Comparison of ENCODE assay signal across 18 cellular contexts in the genomic region with DNA sequence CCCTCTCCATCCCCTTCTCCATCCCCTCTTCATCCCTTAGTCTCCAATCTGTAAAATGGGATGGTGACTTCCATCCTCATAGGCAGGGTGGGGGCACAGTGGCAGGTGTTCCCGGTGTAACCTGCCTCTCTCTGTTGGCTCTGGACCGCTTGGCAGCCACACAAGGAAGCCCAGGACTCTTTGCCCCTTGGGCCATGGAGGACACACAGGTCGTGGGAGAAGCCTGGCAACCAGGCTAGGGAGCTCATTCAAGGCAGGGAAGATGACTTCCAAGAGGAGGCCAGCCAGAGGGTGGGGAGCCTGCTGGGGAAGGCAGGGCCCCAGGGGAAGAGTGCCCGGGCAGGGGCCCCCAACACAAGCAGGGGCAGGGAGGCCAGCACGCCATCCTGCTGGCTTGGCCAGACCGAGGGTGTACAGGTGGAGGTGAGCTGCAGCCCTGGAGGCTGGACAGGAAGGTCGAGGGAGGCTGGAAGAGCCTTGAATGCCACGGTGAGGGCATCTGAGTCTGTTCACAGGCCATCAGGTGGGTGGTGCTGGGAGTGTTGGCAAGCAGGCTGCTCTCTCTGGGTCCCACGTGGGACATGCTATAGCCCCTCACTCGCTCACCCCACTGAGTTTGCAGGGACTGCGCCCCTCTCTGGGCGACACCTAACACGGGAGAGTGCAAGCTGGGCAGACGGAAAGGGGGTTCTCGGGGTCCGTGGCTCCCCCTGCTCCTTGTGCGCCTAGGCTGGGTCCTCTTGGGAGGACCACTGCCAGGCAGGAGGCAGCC. TPM values are rescaled to one million over a fixed set of nuclear protein-coding genes. Genes with fewer than 3 reads are reported as not detected.
A peak's percentile ranks its signal among the peaks of the same experiment; 100 is the strongest.
DNase-seq lines count a peak whose midpoint lies in the region; ATAC-seq and TF ChIP-seq lines count a peak whose summit lies in the region.
"Had no signal": no experiment of that assay in that cellular context is flagged by ENCODE, and none has a peak within 500 bp of the region (broad histone marks: within the 10 kb centered on the region; RNA-seq: fewer than 3 reads in every experiment).

No MANE protein-coding gene starts in this region.

- H3K27ac ChIP-seq in Panc1 (ENCODE audit: low read length), result peak overlapping the region; percentile 48; the same call in 1 of the 2 replicates
- no peak overlapping the region for H3K27ac ChIP-seq in sigmoid colon
- H3K27ac ChIP-seq in prostate gland, result no peak overlapping the region
- H3K27ac ChIP-seq: SJSA1 had no signal

- TF ChIP-seq CTCF in Panc1 (IDR thresholded peaks at IDR 0.05) (no peak), sigmoid colon (IDR thresholded peaks at IDR 0.05) (no peak), prostate gland (IDR thresholded peaks at IDR 0.05) (no peak)

- intact Hi-C loops in Panc1 (cut with micrococcal nuclease; ENCODE audit: unreplicated experiment), result no loop called here
- intact Hi-C loops in sigmoid colon (cut with DNase I), result no loop called here
- intact Hi-C loops in prostate gland (cut with DNase I), result no loop called here

- WGBS in sigmoid colon, 2 donors, result 74 to 86% methylated on average over 17 of the region's 17 CpGs
- WGBS in prostate gland, result 82% methylated on average over 16 of the region's 17 CpGs

- no peak for TF ChIP-seq EP300 in sigmoid colon (IDR thresholded peaks at IDR 0.05)

- H3K36me3 ChIP-seq in Panc1 (ENCODE audit: control insufficient read depth, insufficient read depth, low read length) (no peaks in the 10 kb centered on the region), sigmoid colon (no peaks in the 10 kb centered on the region), prostate gland (no peaks in the 10 kb centered on the region)
- H3K36me3 ChIP-seq: SJSA1 had no signal

- DNase-seq in activated effector memory CD4-positive, alpha-beta T cell treated with anti-CD3 and anti-CD28 coated beads, Interleukin-2, amount 50 U/mL, for 16 hours, result peak; percentile 59
- no peak for DNase-seq in activated effector memory CD4-positive, alpha-beta T cell treated with Interleukin-2 at 50 U/mL for 16 hours
- no peak for DNase-seq in Panc1 (ENCODE audit: low read depth, low spot score)
- peak; percentile 42 for DNase-seq in ecto neural progenitor cell (ENCODE audit: low spot score)
- DNase-seq in sigmoid colon, result peak; percentile 51
- DNase-seq in prostate gland (ENCODE audit: low spot score), result no peak
- DNase-seq in anterior cingulate cortex (lab: John Stamatoyannopoulos, UW), result no peak
- DNase-seq: CD4-positive, CD25-positive, alpha-beta regulatory T cell; DMS79; IMR-90; NCI-H1417; NCI-H2029 treated with DMSO at 0.1 percent for 48 hours; NCI-H510A; RPMI8226 had no signal

- H3K4me1 ChIP-seq in Panc1 (ENCODE audit: control insufficient read depth, insufficient read depth, low read length) (peaks cover 45% of the 10 kb centered on the region), sigmoid colon (no peaks in the 10 kb centered on the region), prostate gland (replicated peaks) (no peaks in the 10 kb centered on the region)

- H3K9me3 ChIP-seq in Panc1 (ENCODE audit: control insufficient read depth, insufficient read depth, low read depth, low read length) (no peaks in the 10 kb centered on the region; the same call in 1 of the 2 replicates), sigmoid colon (no peaks in the 10 kb centered on the region), prostate gland (no peaks in the 10 kb centered on the region)
- H3K9me3 ChIP-seq: A549, SJSA1 had no signal

- CTCF ChIA-PET in Panc1 (lab: Charles Lee), result no interaction called here

- H3K27me3 ChIP-seq in Panc1 (ENCODE audit: control insufficient read depth, insufficient read depth, low read length) (no peaks in the 10 kb centered on the region), sigmoid colon (peaks cover 0 to 3% (median 0%) of the 10 kb centered on the region in 3 donors), prostate gland (replicated peaks; ENCODE audit: insufficient read depth) (no peaks in the 10 kb centered on the region)
- H3K27me3 ChIP-seq: SJSA1 had no signal

- no peak overlapping the region for H3K4me3 ChIP-seq in Panc1 (ENCODE audit: low read depth in 2 of 2, low read length in 2 of 2)
- no peak overlapping the region for H3K4me3 ChIP-seq in sigmoid colon
- H3K4me3 ChIP-seq in prostate gland, result no peak overlapping the region
- H3K4me3 ChIP-seq: A549, SJSA1 had no signal

- TF ChIP-seq POLR2A in sigmoid colon (IDR thresholded peaks at IDR 0.05) (no peak), prostate gland (IDR thresholded peaks at IDR 0.05) (no peak)

- POLR2A ChIA-PET in Panc1 (lab: Charles Lee), result no interaction called here

- ATAC-seq in Panc1 (no peak), HG02870 (IDR thresholded peaks at IDR 0.05; ENCODE audit: unreplicated experiment) (no peak)
- ATAC-seq: A549 had no signal

- in situ Hi-C loops in Panc1 (cut with HindIII; ENCODE audit: low pct_unique_long_range_greater_than_20kb, low sequenced_read_pairs), result no loop called here

- BruUV-seq in Panc1 (replicated peaks; lab: Mats Ljungman, UMichigan), result no TSS peak

RNA-seq across cellular contexts. Expression of a gene that starts 15.5 kb away (rescaled TPM):
- total RNA-seq in Panc1 (2021; ENCODE audit: unreplicated experiment) (1,813 TPM), sigmoid colon (100 to 1,000 TPM; 173 to 222 (median 209) TPM), prostate gland (100 to 1,000 TPM; 497 to 983 TPM)
- 2,493 TPM for polyA plus RNA-seq in Panc1 (2012; ENCODE audit: insufficient read length)
- 1,000 to 10,000 TPM in 1 of 3 donors, 100 to 1,000 TPM in 2; 251 to 1,586 (median 853) TPM for polyA plus RNA-seq in sigmoid colon

RNA-seq across cellular contexts. Expression of a gene that starts 28.8 kb away (rescaled TPM):
- total RNA-seq in Panc1 (2021; ENCODE audit: unreplicated experiment), result 18.0 TPM
- polyA plus RNA-seq in Panc1 (2012; ENCODE audit: insufficient read length), result 8.0 TPM
- total RNA-seq in sigmoid colon, result 1 to 10 TPM in 1 of 4 donors, under 1 TPM in 3; 0.36 to 1.4 (median 0.61) TPM
- under 1 TPM in 1 of 3 donors, not detected in 2; 0.60 TPM for polyA plus RNA-seq in sigmoid colon
- total RNA-seq in prostate gland, result 1 to 10 TPM; 2.6 to 3.1 TPM
- total RNA-seq: G401 had no signal
- polyA plus RNA-seq: CD4-positive, CD25-positive, alpha-beta regulatory T cell had no signal

RNA-seq across cellular contexts. Expression of a gene that starts 55.6 kb away (rescaled TPM):
- total RNA-seq in Panc1 (2021; ENCODE audit: unreplicated experiment), result 3.5 TPM
- polyA plus RNA-seq in Panc1 (2012; ENCODE audit: insufficient read length), result 1.9 TPM
- total RNA-seq in sigmoid colon, result not detected
- 1 to 10 TPM in 2 of 3 donors, not detected in 1; 1.8 to 5.4 TPM for polyA plus RNA-seq in sigmoid colon
- 1 to 10 TPM; 1.7 to 4.1 TPM for total RNA-seq in prostate gland
- total RNA-seq: CD4-positive, CD25-positive, alpha-beta regulatory T cell; G401; IMR-90; SJSA1 had no signal
- polyA plus RNA-seq: CD4-positive, CD25-positive, alpha-beta regulatory T cell; IMR-90 had no signal

RNA-seq across cellular contexts. Expression of a gene that starts 59.6 kb away (rescaled TPM):
- total RNA-seq in Panc1 (2021; ENCODE audit: unreplicated experiment) (0.46 TPM), sigmoid colon (not detected), prostate gland (1 to 10 TPM in 1 of 2 donors, not detected in 1; 5.5 TPM)
- 0.64 TPM for polyA plus RNA-seq in Panc1 (2012; ENCODE audit: insufficient read length)
- polyA plus RNA-seq in sigmoid colon, result 1 to 10 TPM in 2 of 3 donors, not detected in 1; 1.7 to 2.4 TPM
- total RNA-seq: CD4-positive, CD25-positive, alpha-beta regulatory T cell; G401; IMR-90; SJSA1 had no signal
- polyA plus RNA-seq: A549; CD4-positive, CD25-positive, alpha-beta regulatory T cell; IMR-90 had no signal

Comparison
In these comparisons a context has a peak if more than half of its experiments do, and no peak if none do; other contexts are left out.
1. DNase-seq: peak in activated effector memory CD4-positive, alpha-beta T cell treated with anti-CD3 and anti-CD28 coated beads, Interleukin-2, amount 50 U/mL, for 16 hours (single experiment), ecto neural progenitor cell (single experiment) and sigmoid colon (single experiment); none in activated effector memory CD4-positive, alpha-beta T cell treated with Interleukin-2 at 50 U/mL for 16 hours (single experiment), Panc1 (single experiment), prostate gland (single experiment) and anterior cingulate cortex (0 of 58).